ENCODE assay signal across 36 cellular contexts in genomic region chr3:22276351-22276750, GRCh38.
DNase-seq lines count a peak whose midpoint lies in the region; ATAC-seq, FAIRE-seq and TF ChIP-seq lines count a peak whose summit lies in the region.
"Had no signal": no experiment of that assay in that cellular context is flagged by ENCODE, and none has a peak within 500 bp of the region (broad histone marks: within the 10 kb centered on the region; RNA-seq: fewer than 3 reads in every experiment).

No MANE protein-coding gene starts in this region.

- no peak overlapping the region for H2AFZ ChIP-seq in HepG2 (ENCODE audit: low read length)
- no peak overlapping the region for H2AFZ ChIP-seq in IMR-90 (replicated peaks; ENCODE audit: low read length, poor library complexity)
- no peak overlapping the region for H2AFZ ChIP-seq in K562 (ENCODE audit: low read depth, low read length)

- CTCF ChIA-PET in HepG2 (lab: Yijun Ruan, JAX; ENCODE audit: low intra/inter-chr PET ratio, low total read pairs) (no interaction called here), A549 (lab: Yijun Ruan, JAX) (no interaction called here), IMR-90 (lab: Yijun Ruan, JAX) (no interaction called here), K562 (lab: Yijun Ruan, JAX; ENCODE audit: low intra/inter-chr PET ratio) (no interaction called here)

- BruUV-seq in HepG2 (replicated peaks; lab: Mats Ljungman, UMichigan) (no TSS peak), IMR-90 (replicated peaks; lab: Mats Ljungman, UMichigan) (no TSS peak), K562 (replicated peaks; lab: Mats Ljungman, UMichigan) (no TSS peak)

- TF ChIP-seq RAD21 in HepG2 (CRISPR knock-in tag; IDR thresholded peaks at IDR 0.05) (no peak), A549 (conservative IDR thresholded peaks at IDR 0.05 in 1 of 2, IDR thresholded peaks at IDR 0.05 in 1 of 2) (no peak), IMR-90 (IDR thresholded peaks at IDR 0.05; ENCODE audit: low read length) (no peak), K562 (CRISPR knock-in tag; conservative IDR thresholded peaks at IDR 0.05 in 1 of 2, IDR thresholded peaks at IDR 0.05 in 1 of 2) (no peak)

- no peak overlapping the region for H2AK9ac ChIP-seq in IMR-90 (replicated peaks; ENCODE audit: low read depth, low read length, poor library complexity)

- FAIRE-seq in HepG2 (lab: Jason Lieb, UNC) = no peak
- FAIRE-seq in A549 (lab: Jason Lieb, UNC) = no peak
- FAIRE-seq in K562 (lab: Jason Lieb, UNC) = no peak
- FAIRE-seq: A204.1, D721Med had no signal

- no peak overlapping the region for H2BK120ac ChIP-seq in IMR-90 (ENCODE audit: low read depth, low read length)

- dilution Hi-C loops in IMR-90 (cut with HindIII; ENCODE audit: low sequenced_read_pairs, unreplicated experiment) = no loop called here

- H3K9ac ChIP-seq in HepG2 (ENCODE audit: insufficient read depth, low read depth, low read length) = no peak overlapping the region
- no peak overlapping the region for H3K9ac ChIP-seq in IMR-90 (ENCODE audit: low read depth, low read length)
- H3K9ac ChIP-seq in K562 (ENCODE audit: insufficient read depth in 1 of 2, low read depth in 2 of 2, low read length in 2 of 2) = no peak overlapping the region
- H3K9ac ChIP-seq: BLaER1; BLaER1 treated with 17β-estradiol and CSF1 and Interleukin-3, amounts not matched to agents 10 nM and 100 nM had no signal

- no peaks in the 10 kb centered on the region for H3K27me3 ChIP-seq in HepG2 (ENCODE audit: control insufficient read depth in 1 of 2, insufficient read depth in 2 of 2, low read length in 2 of 2)
- no peaks in the 10 kb centered on the region for H3K27me3 ChIP-seq in right lobe of liver
- no peaks in the 10 kb centered on the region for H3K27me3 ChIP-seq in IMR-90 (ENCODE audit: control insufficient read depth, insufficient read depth, low read length)
- H3K27me3 ChIP-seq in K562 (ENCODE audit: control insufficient read depth in 2 of 2, insufficient read depth in 2 of 2, low read length in 2 of 2) = no peaks in the 10 kb centered on the region
- H3K27me3 ChIP-seq: BE2C; BLaER1; BLaER1 treated with 17β-estradiol and CSF1 and Interleukin-3, amounts not matched to agents 10 nM and 100 nM had no signal

- H4K8ac ChIP-seq in IMR-90 (ENCODE audit: low read depth in 2 of 2, low read length in 2 of 2) = no peak overlapping the region

- H3K14ac ChIP-seq in IMR-90 (replicated peaks; ENCODE audit: low read depth, low read length) = no peak overlapping the region

- H3K56ac ChIP-seq in IMR-90 (ENCODE audit: extremely low read depth, insufficient read depth, low read length) = no peak overlapping the region

- no peak overlapping the region for H3K27ac Mint-ChIP-seq in mesothelial cell of epicardium
- H3K27ac Mint-ChIP-seq: B cell; CD14-positive monocyte; CD4-positive, alpha-beta memory T cell; CD4-positive, alpha-beta T cell; CD4-positive, CD25-positive, alpha-beta regulatory T cell; CD8-positive, alpha-beta memory T cell; CD8-positive, alpha-beta T cell had no signal

- in situ Hi-C loops in HepG2 (cut with HindIII; ENCODE audit: extremely low pct_ligation_motif_present, low pct_unique_long_range_greater_than_20kb) (no loop called here), IMR-90 (cut with MboI; ENCODE audit: low sequenced_read_pairs) (no loop called here), K562 (cut with MboI) (no loop called here)

- ATAC-seq in HepG2 (no peak), right lobe of liver (no peak), A549 (no peak), IMR-90 (ENCODE audit: low read depth) (no peak), K562 (no peak)
- ATAC-seq: CD8-positive, alpha-beta T cell had no signal

- H3K9me1 ChIP-seq in IMR-90 (ENCODE audit: insufficient read depth, low read length) (no peaks in the 10 kb centered on the region), K562 (ENCODE audit: control insufficient read depth, insufficient read depth, low read length) (no peaks in the 10 kb centered on the region)

- H3K4me1 ChIP-seq in HepG2 (ENCODE audit: insufficient read depth, low read length) = no peaks in the 10 kb centered on the region
- no peaks in the 10 kb centered on the region for H3K4me1 ChIP-seq in right lobe of liver
- H3K4me1 ChIP-seq in A549 = no peaks in the 10 kb centered on the region
- no peaks in the 10 kb centered on the region for H3K4me1 ChIP-seq in IMR-90 (ENCODE audit: control insufficient read depth, insufficient read depth, low read length)
- no peaks in the 10 kb centered on the region for H3K4me1 ChIP-seq in K562 (replicated peaks in 1 of 2; ENCODE audit: control insufficient read depth in 2 of 2, insufficient read depth in 2 of 2, low read length in 2 of 2)
- H3K4me1 ChIP-seq: BE2C; BLaER1; BLaER1 treated with 17β-estradiol and CSF1 and Interleukin-3, amounts not matched to agents 10 nM and 100 nM; Caco-2 had no signal

- no peak overlapping the region for H3K4me3 Mint-ChIP-seq in mesothelial cell of epicardium
- H3K4me3 Mint-ChIP-seq: B cell; CD14-positive monocyte; CD4-positive, alpha-beta memory T cell; CD4-positive, alpha-beta T cell; CD4-positive, CD25-positive, alpha-beta regulatory T cell; CD8-positive, alpha-beta memory T cell; CD8-positive, alpha-beta T cell had no signal

- intact Hi-C loops in HepG2 (cut with micrococcal nuclease; ENCODE audit: unreplicated experiment) = no loop called here
- intact Hi-C loops in right lobe of liver (cut with DNase I) = no loop called here
- intact Hi-C loops in IMR-90 (cut with micrococcal nuclease) = no loop called here
- intact Hi-C loops in K562 (cut with micrococcal nuclease) = no loop called here

- DNase-seq in HepG2 (ENCODE audit: low spot score) (no peak), right lobe of liver (no peak), A549 (ENCODE audit: low read depth in 1 of 2, low spot score in 1 of 2) (no peak), IMR-90 (no peak), K562 (ENCODE audit: extremely low read depth in 1 of 4, low spot score in 3 of 4) (no peak), NCI-H748 treated with DMSO at 0.1 percent for 48 hours (lab: John Stamatoyannopoulos, UW) (no peak), mesothelial cell of epicardium (ENCODE audit: low spot score in 2 of 2, unreplicated experiment in 2 of 2) (no peak), NCI-H446 (lab: John Stamatoyannopoulos, UW) (no peak)
- DNase-seq: 8988T; ACHN; AML-193; BE2C; C1 segment of cervical spinal cord; Caco-2; Calu3; CD4-positive, alpha-beta memory T cell; CD4-positive, alpha-beta T cell; CD4-positive, CD25-positive, alpha-beta regulatory T cell; CD8-positive, alpha-beta memory T cell; CD8-positive, alpha-beta T cell; COR-L47; DMS 273 treated with DMSO at 0.1 percent for 48 hours; DMS153; DMS53; DMS79; DMS79 treated with DMSO at 0.1 percent for 48 hours; DND-41; EL had no signal

- H3K27me3 Mint-ChIP-seq in mesothelial cell of epicardium (ENCODE audit: low read depth) = no peaks in the 10 kb centered on the region
- H3K27me3 Mint-ChIP-seq: B cell; CD4-positive, alpha-beta memory T cell; CD4-positive, alpha-beta T cell; CD4-positive, CD25-positive, alpha-beta regulatory T cell; CD8-positive, alpha-beta memory T cell had no signal

- H3K27ac ChIP-seq in HepG2 (ENCODE audit: extremely low read length, insufficient read depth, low read length) (no peak overlapping the region), right lobe of liver (no peak overlapping the region), A549 (no peak overlapping the region), IMR-90 (ENCODE audit: insufficient read depth, low read length) (no peak overlapping the region), K562 (ENCODE audit: extremely low read depth, low read depth, low read length) (no peak overlapping the region)
- H3K27ac ChIP-seq: 22Rv1; BLaER1; BLaER1 treated with 17β-estradiol and CSF1 and Interleukin-3, amounts not matched to agents 10 nM and 100 nM; C4-2B had no signal

- H2AK5ac ChIP-seq in IMR-90 (ENCODE audit: low read depth, low read length) = no peak overlapping the region

- no peak overlapping the region for H3K4ac ChIP-seq in IMR-90 (ENCODE audit: low read depth, low read length)

- TF ChIP-seq EP300 in HepG2 (IDR thresholded peaks at IDR 0.05; ENCODE audit: low read depth in 2 of 2, low read length in 2 of 2) (no peak), HepG2 (CRISPR knock-in tag; IDR thresholded peaks at IDR 0.05; ENCODE audit: borderline replicate concordance) (no peak), A549 (IDR thresholded peaks at IDR 0.05) (no peak), K562 (IDR thresholded peaks at IDR 0.05; ENCODE audit: low read length) (no peak)

- H3K23ac ChIP-seq in IMR-90 (ENCODE audit: low read depth, low read length) = no peak overlapping the region

- no peaks in the 10 kb centered on the region for H3K79me2 ChIP-seq in HepG2 (ENCODE audit: insufficient read depth, low read length)
- no peaks in the 10 kb centered on the region for H3K79me2 ChIP-seq in K562 (ENCODE audit: control insufficient read depth, insufficient read depth, low read length)

- WGBS in HepG2 (ENCODE audit: low lambda C conversion rate) = 2% methylated on average over 2 of the region's 2 CpGs
- WGBS in right lobe of liver (ENCODE audit: insufficient coverage, low coverage, low lambda C conversion rate, missing lambda C conversion rate) = 64% methylated on average over 2 of the region's 2 CpGs
- 12% methylated on average over 2 of the region's 2 CpGs for WGBS in A549 (ENCODE audit: missing lambda C conversion rate)
- WGBS in IMR-90 (ENCODE audit: extremely low coverage in 2 of 2, insufficient read length in 1 of 2), 2 experiments = no CpG with 5 or more reads among the region's 2 CpGs
- 0% methylated on average over 2 of the region's 2 CpGs for WGBS in K562 (ENCODE audit: insufficient coverage, low coverage, missing lambda C conversion rate)

- H3K4me3 ChIP-seq in HepG2 (replicated peaks in 1 of 3; ENCODE audit: insufficient read depth in 1 of 3, low read depth in 2 of 3, low read length in 3 of 3) (no peak overlapping the region), right lobe of liver (no peak overlapping the region), A549 (no peak overlapping the region), IMR-90 (ENCODE audit: insufficient read depth, low read depth, low read length) (no peak overlapping the region), K562 (no peak overlapping the region)
- H3K4me3 ChIP-seq: BLaER1; BLaER1 treated with 17β-estradiol and CSF1 and Interleukin-3, amounts not matched to agents 10 nM and 100 nM had no signal

- TF ChIP-seq POLR2A in HepG2 (IDR thresholded peaks at IDR 0.05; ENCODE audit: insufficient read depth in 1 of 2, low read depth in 2 of 2, low read length in 2 of 2) (no peak), right lobe of liver (IDR thresholded peaks at IDR 0.05) (no peak), A549 (IDR thresholded peaks at IDR 0.05; ENCODE audit: low read length) (no peak), IMR-90 (IDR thresholded peaks at IDR 0.05; ENCODE audit: low read depth, low read length) (no peak), K562 (conservative IDR thresholded peaks at IDR 0.05) (no peak)

- no peak overlapping the region for H3K18ac ChIP-seq in IMR-90 (ENCODE audit: low read depth, low read length)

- H3K36me3 ChIP-seq in HepG2 (replicated peaks in 1 of 2; ENCODE audit: control insufficient read depth in 1 of 2, insufficient read depth in 2 of 2, low read length in 2 of 2) = no peaks in the 10 kb centered on the region
- H3K36me3 ChIP-seq in right lobe of liver = no peaks in the 10 kb centered on the region
- H3K36me3 ChIP-seq in IMR-90 (ENCODE audit: control insufficient read depth, insufficient read depth, low read length) = no peaks in the 10 kb centered on the region
- no peaks in the 10 kb centered on the region for H3K36me3 ChIP-seq in K562 (ENCODE audit: control insufficient read depth, insufficient read depth, low read length)
- H3K36me3 ChIP-seq: BE2C; BLaER1; BLaER1 treated with 17β-estradiol and CSF1 and Interleukin-3, amounts not matched to agents 10 nM and 100 nM had no signal

- H2BK15ac ChIP-seq in IMR-90 (ENCODE audit: low read depth, low read length) = no peak overlapping the region

- no peaks in the 10 kb centered on the region for H3K4me1 Mint-ChIP-seq in mesothelial cell of epicardium
- H3K4me1 Mint-ChIP-seq: B cell; CD14-positive monocyte; CD4-positive, alpha-beta memory T cell; CD4-positive, CD25-positive, alpha-beta regulatory T cell; CD8-positive, alpha-beta memory T cell had no signal

- TF ChIP-seq CTCF in HepG2 (CRISPR knock-in tag; IDR thresholded peaks at IDR 0.05) (no peak), right lobe of liver (IDR thresholded peaks at IDR 0.05) (no peak), A549 (IDR thresholded peaks at IDR 0.05) (no peak), IMR-90 (conservative IDR thresholded peaks at IDR 0.05; ENCODE audit: low read depth, low read length) (no peak), K562 (IDR thresholded peaks at IDR 0.05 in 2 of 3, conservative IDR thresholded peaks at IDR 0.05 in 1 of 3; ENCODE audit: insufficient read depth in 2 of 3, low read depth in 1 of 3, low read length in 3 of 3) (no peak), mesothelial cell of epicardium (IDR thresholded peaks at IDR 0.05; ENCODE audit: unreplicated experiment) (no peak)

- H3K36me3 Mint-ChIP-seq in mesothelial cell of epicardium = no peaks in the 10 kb centered on the region
- H3K36me3 Mint-ChIP-seq: CD14-positive monocyte; CD4-positive, alpha-beta memory T cell; CD4-positive, CD25-positive, alpha-beta regulatory T cell; CD8-positive, alpha-beta memory T cell; CD8-positive, alpha-beta T cell had no signal

- H2BK20ac ChIP-seq in IMR-90 (ENCODE audit: low read depth, low read length) = no peak overlapping the region

- no peaks in the 10 kb centered on the region for H4K20me1 ChIP-seq in HepG2 (ENCODE audit: insufficient read depth, low read length)
- H4K20me1 ChIP-seq in IMR-90 (ENCODE audit: insufficient read depth, low read length) = no peaks in the 10 kb centered on the region
- no peaks in the 10 kb centered on the region for H4K20me1 ChIP-seq in K562 (replicated peaks; ENCODE audit: control insufficient read depth, insufficient read depth, low read length)
- H4K20me1 ChIP-seq: BLaER1; BLaER1 treated with 17β-estradiol and CSF1 and Interleukin-3, amounts not matched to agents 10 nM and 100 nM had no signal

- H3K4me2 ChIP-seq in HepG2 (ENCODE audit: low read depth, low read length) = no peak overlapping the region
- H3K4me2 ChIP-seq in A549 = no peak overlapping the region
- no peak overlapping the region for H3K4me2 ChIP-seq in IMR-90 (ENCODE audit: low read depth, low read length)
- H3K4me2 ChIP-seq in K562 (ENCODE audit: insufficient read depth, low read length) = no peak overlapping the region
- H3K4me2 ChIP-seq: BLaER1; BLaER1 treated with 17β-estradiol and CSF1 and Interleukin-3, amounts not matched to agents 10 nM and 100 nM had no signal

- H3K79me1 ChIP-seq in IMR-90 (ENCODE audit: low read depth in 1 of 2, low read length in 2 of 2) = no peaks in the 10 kb centered on the region

- H4K5ac ChIP-seq in IMR-90 (ENCODE audit: low read depth, low read length) = no peak overlapping the region

- POLR2A ChIA-PET in HepG2 (lab: Yijun Ruan, JAX) (no interaction called here), A549 (lab: Yijun Ruan, JAX) (no interaction called here), IMR-90 (lab: Charles Lee; ENCODE audit: unreplicated experiment) (no interaction called here), K562 (lab: Yijun Ruan, JAX) (no interaction called here)

- H3K9me3 Mint-ChIP-seq in mesothelial cell of epicardium = no peaks in the 10 kb centered on the region

- no peak overlapping the region for H2BK5ac ChIP-seq in IMR-90 (ENCODE audit: low read depth, low read length, poor library complexity, severe bottlenecking)

- no peak overlapping the region for H4K91ac ChIP-seq in IMR-90 (ENCODE audit: insufficient read depth, low read depth, low read length)

- H3K9me3 ChIP-seq in HepG2 (ENCODE audit: low read length) (no peaks in the 10 kb centered on the region), right lobe of liver (no peaks in the 10 kb centered on the region), A549 (no peaks in the 10 kb centered on the region), IMR-90 (ENCODE audit: control insufficient read depth, insufficient read depth, low read length) (no peaks in the 10 kb centered on the region; the same call in 1 of the 2 replicates), K562 (replicated peaks; ENCODE audit: control insufficient read depth, insufficient read depth, low read depth, low read length) (no peaks in the 10 kb centered on the region; the same call in 1 of the 2 replicates)
- H3K9me3 ChIP-seq: BE2C; BLaER1; BLaER1 treated with 17β-estradiol and CSF1 and Interleukin-3, amounts not matched to agents 10 nM and 100 nM; Caco-2 had no signal

Comparison
In these comparisons a context has a peak if more than half of its experiments do, and no peak if none do; other contexts are left out.
1. Of the 241 proteins assayed by ChIP-seq in both HepG2 and K562: peak only in HepG2: none; only in K562: MAFG; in both: MAFF and MAFK; in neither: 238.